8 cellular contexts compared by ENCODE assay signal in genomic region chr12:16348435-16349131, GRCh38. TPM values are rescaled to one million over a fixed set of nuclear protein-coding genes. Genes with fewer than 3 reads are reported as not detected.
DNase-seq lines count a peak whose midpoint lies in the region; ATAC-seq and TF ChIP-seq lines count a peak whose summit lies in the region.

No MANE protein-coding gene starts in this region.

- peak overlapping the region; percentile 88 for H3K4me3 Mint-ChIP-seq in nephron progenitor cell

- peak overlapping the region; percentile 44 for H3K4me3 ChIP-seq in ectodermal cell (ENCODE audit: insufficient read depth, low read depth, low read length)

- peaks cover 7% of the 10 kb centered on the region for H3K4me1 ChIP-seq in ectodermal cell (ENCODE audit: control insufficient read depth, insufficient read depth, low read length)

- 9 to 15% methylated on average over 10 of the region's 10 CpGs for WGBS in ectodermal cell, 2 experiments

- H3K9me3 Mint-ChIP-seq in nephron progenitor cell: no peaks in the 10 kb centered on the region

- no peaks in the 10 kb centered on the region for H3K27me3 Mint-ChIP-seq in nephron progenitor cell (ENCODE audit: low read depth, poor library complexity)

- H3K9me3 ChIP-seq in ectodermal cell (ENCODE audit: control insufficient read depth, low read length): no peaks in the 10 kb centered on the region

- peaks cover 46% of the 10 kb centered on the region for H3K4me1 Mint-ChIP-seq in nephron progenitor cell

- TF ChIP-seq CTCF in nephron progenitor cell (IDR thresholded peaks at IDR 0.05): no peak

- peak; percentile 63 for ATAC-seq in HG03354 (IDR thresholded peaks at IDR 0.05; ENCODE audit: poor library complexity, severe bottlenecking, unreplicated experiment)

- no peaks in the 10 kb centered on the region for H3K36me3 ChIP-seq in ectodermal cell (ENCODE audit: control insufficient read depth, insufficient read depth, low read length)

- H3K36me3 Mint-ChIP-seq in nephron progenitor cell (ENCODE audit: low read depth): peaks cover 29% of the 10 kb centered on the region

- H3K27me3 ChIP-seq in ectodermal cell (ENCODE audit: control insufficient read depth, insufficient read depth, low read length, poor library complexity, severe bottlenecking): no peaks in the 10 kb centered on the region

- no peak overlapping the region for H3K27ac ChIP-seq in ectodermal cell (ENCODE audit: insufficient read depth, low read depth, low read length, poor library complexity, severe bottlenecking)
- no peak overlapping the region for H3K27ac ChIP-seq in substantia nigra (ENCODE audit: low read depth, low read length, poor library complexity, severe bottlenecking)

- peak overlapping the region; percentile 95 for H3K27ac Mint-ChIP-seq in nephron progenitor cell

- DNase-seq in GM03348 (ENCODE audit: low spot score): peak; percentile 6
- DNase-seq in nephron progenitor cell: no peak
- no peak for DNase-seq in activated T-cell treated with anti-CD3 and anti-CD28 coated beads, Interleukin-2, amount 50 U/mL, for 1 hour
- DNase-seq in substantia nigra (lab: John Stamatoyannopoulos, UW): no peak
- no peak for DNase-seq in COLO829 (ENCODE audit: low spot score)
- no peak for DNase-seq in stimulated activated CD4-positive, alpha-beta T cell treated with anti-CD3 and anti-CD28 coated beads, Interleukin-1b, Interleukin-23, amount 100 ng/mL, for 48 hours

RNA-seq across cellular contexts. Expression of gene MGST1, which starts 1.1 kb away (rescaled TPM):
- polyA plus RNA-seq in ectodermal cell (2013, experiment 1 of 4): 204 TPM
- polyA plus RNA-seq in ectodermal cell (2013, experiment 2 of 4): 180 TPM
- 174 TPM for polyA plus RNA-seq in ectodermal cell (2013, experiment 3 of 4)
- polyA plus RNA-seq in ectodermal cell (2013, experiment 4 of 4): 172 TPM
